Comparison of ENCODE assay signal across 8 cellular contexts in genomic region chr3:183634707-183635106, GRCh38. TPM values are rescaled to one million over a fixed set of nuclear protein-coding genes. Genes with fewer than 3 reads are reported as not detected.
DNase-seq lines count a peak whose midpoint lies in the region; ATAC-seq and TF ChIP-seq lines count a peak whose summit lies in the region.

No MANE protein-coding gene starts in this region.

- peaks cover 31% of the 10 kb centered on the region for H3K4me1 Mint-ChIP-seq in activated CD4-positive, alpha-beta T cell treated with anti-CD3 and anti-CD28 coated beads for 36 hours
- peaks cover 27% of the 10 kb centered on the region for H3K4me1 Mint-ChIP-seq in activated naive CD8-positive, alpha-beta T cell (ENCODE audit: low read depth)

- POLR2A ChIA-PET in activated CD4-positive, alpha-beta T cell treated with anti-CD3 and anti-CD28 coated beads for 36 hours (lab: Charles Lee): interaction anchor here (0.6 kb wide), 1 partner anchor 204 kb away, joined by 3 read pairs; no protein-coding TSS in a partner anchor

- TF ChIP-seq CTCF in liver (IDR thresholded peaks at IDR 0.05; ENCODE audit: low read depth, low read length, missing input control) (no peak), suprapubic skin (IDR thresholded peaks at IDR 0.05) (no peak)

- H3K4me3 Mint-ChIP-seq in activated CD4-positive, alpha-beta T cell treated with anti-CD3 and anti-CD28 coated beads for 36 hours: peak overlapping the region; percentile 87
- peak overlapping the region; percentile 92 for H3K4me3 Mint-ChIP-seq in activated naive CD8-positive, alpha-beta T cell

- no peaks in the 10 kb centered on the region for H3K9me3 Mint-ChIP-seq in activated CD4-positive, alpha-beta T cell treated with anti-CD3 and anti-CD28 coated beads for 36 hours (ENCODE audit: low read depth)
- no peaks in the 10 kb centered on the region for H3K9me3 Mint-ChIP-seq in activated naive CD8-positive, alpha-beta T cell (ENCODE audit: low read depth)

- no peak for TF ChIP-seq RAD21 in liver (IDR thresholded peaks at IDR 0.05)

- H3K27me3 Mint-ChIP-seq in activated CD4-positive, alpha-beta T cell treated with anti-CD3 and anti-CD28 coated beads for 36 hours: no peaks in the 10 kb centered on the region
- no peaks in the 10 kb centered on the region for H3K27me3 Mint-ChIP-seq in activated naive CD8-positive, alpha-beta T cell

- H3K4me3 ChIP-seq in liver (ENCODE audit: low read depth in 1 of 3, low read length in 3 of 3) (peak overlapping the region in 2 of 3 donors; percentile 78 to 99), suprapubic skin (peak overlapping the region; percentile 100)

- DNase-seq in activated CD4-positive, alpha-beta T cell treated with anti-CD3 and anti-CD28 coated beads for 36 hours: peak; percentile 15
- no peak for DNase-seq in activated CD4-positive, alpha-beta T cell treated with anti-CD3 and anti-CD28 coated beads, Interleukin-2, amount 50 U/mL, for 4 hours
- no peak for DNase-seq in suprapubic skin (ENCODE audit: low spot score in 2 of 2)

- H3K36me3 ChIP-seq in liver (ENCODE audit: control insufficient read depth in 4 of 4, insufficient read depth in 3 of 4, low read depth in 1 of 4, low read length in 3 of 4): no peaks in the 10 kb centered on the region
- no peaks in the 10 kb centered on the region for H3K36me3 ChIP-seq in suprapubic skin

- no peak for ATAC-seq in activated CD4-positive, alpha-beta T cell treated with anti-CD3 and anti-CD28 coated beads for 36 hours
- ATAC-seq in GM21723 (IDR thresholded peaks at IDR 0.05; ENCODE audit: unreplicated experiment) (no peak), HG03025 (IDR thresholded peaks at IDR 0.05; ENCODE audit: low FRiP score, unreplicated experiment) (no peak), GM21526 (IDR thresholded peaks at IDR 0.05; ENCODE audit: low FRiP score, unreplicated experiment) (no peak)

- H3K9ac ChIP-seq in liver (ENCODE audit: low read depth in 1 of 2, low read length in 2 of 2): peak overlapping the region in 1 of 2 donors; percentile 78

- CTCF ChIA-PET in activated CD4-positive, alpha-beta T cell treated with anti-CD3 and anti-CD28 coated beads for 36 hours (lab: Charles Lee): interaction anchor here (0.6 to 1.6 kb wide), 4 partner anchors 62 to 449 kb away, joined by 3 to 4 read pairs (median 4); partner anchors contain the start of gene YEATS2

- H3K4me1 ChIP-seq in liver (ENCODE audit: control insufficient read depth in 4 of 4, insufficient read depth in 4 of 4, low read length in 3 of 4) (peaks cover 1 to 22% (median 12%) of the 10 kb centered on the region in 4 donors), suprapubic skin (peaks cover 18% of the 10 kb centered on the region)

- no peaks in the 10 kb centered on the region for H3K36me3 Mint-ChIP-seq in activated CD4-positive, alpha-beta T cell treated with anti-CD3 and anti-CD28 coated beads for 36 hours (ENCODE audit: low read depth)
- no peaks in the 10 kb centered on the region for H3K36me3 Mint-ChIP-seq in activated naive CD8-positive, alpha-beta T cell

- 70% methylated on average over 16 of the region's 16 CpGs for WGBS in liver
- 80% methylated on average over 16 of the region's 16 CpGs for WGBS in suprapubic skin

- no peaks in the 10 kb centered on the region for H3K27me3 ChIP-seq in liver (ENCODE audit: control insufficient read depth in 4 of 4, insufficient read depth in 4 of 4, low read length in 3 of 4)
- no peaks in the 10 kb centered on the region for H3K27me3 ChIP-seq in suprapubic skin

- TF ChIP-seq POLR2A in suprapubic skin (IDR thresholded peaks at IDR 0.05): no peak

- no peak for TF ChIP-seq EP300 in suprapubic skin (IDR thresholded peaks at IDR 0.05)

- H3K27ac ChIP-seq in liver (ENCODE audit: low read depth in 1 of 2, low read length in 2 of 2): peak overlapping the region; percentile 99 to 100
- H3K27ac ChIP-seq in suprapubic skin: peak overlapping the region; percentile 100

- no peaks in the 10 kb centered on the region for H3K9me3 ChIP-seq in liver (ENCODE audit: control insufficient read depth in 4 of 4, low read length in 3 of 4)
- no peaks in the 10 kb centered on the region for H3K9me3 ChIP-seq in suprapubic skin

- H3K27ac Mint-ChIP-seq in activated CD4-positive, alpha-beta T cell treated with anti-CD3 and anti-CD28 coated beads for 36 hours: peak overlapping the region; percentile 92
- peak overlapping the region; percentile 72 for H3K27ac Mint-ChIP-seq in activated naive CD8-positive, alpha-beta T cell

- intact Hi-C loops in activated CD4-positive, alpha-beta T cell treated with anti-CD3 and anti-CD28 coated beads for 36 hours (cut with DNase I, micrococcal nuclease): loop anchor here in 1 of 2 experiments (1.0 to 5.0 kb wide), 6 partner anchors 165 to 842 kb away; partner anchors contain the start of genes ATP11B, CLCN2, EIF2B5 and POLR2H

TF ChIP-seq in liver, 16 proteins besides CTCF, POLR2A, EP300 and RAD21:
- no peak for TF ChIP-seq GABPA (IDR thresholded peaks at IDR 0.05 in 1 of 2, conservative IDR thresholded peaks at IDR 0.05 in 1 of 2)
- TF ChIP-seq EGR1 (IDR thresholded peaks at IDR 0.05; ENCODE audit: low read depth in 2 of 2): no peak
- TF ChIP-seq HNF4A (conservative IDR thresholded peaks at IDR 0.05): no peak
- no peak for TF ChIP-seq TAF1 (conservative IDR thresholded peaks at IDR 0.05)
- TF ChIP-seq YY1 (IDR thresholded peaks at IDR 0.05): no peak
- no peak for TF ChIP-seq NR2F2 (IDR thresholded peaks at IDR 0.05)
- TF ChIP-seq, protein P1, sequence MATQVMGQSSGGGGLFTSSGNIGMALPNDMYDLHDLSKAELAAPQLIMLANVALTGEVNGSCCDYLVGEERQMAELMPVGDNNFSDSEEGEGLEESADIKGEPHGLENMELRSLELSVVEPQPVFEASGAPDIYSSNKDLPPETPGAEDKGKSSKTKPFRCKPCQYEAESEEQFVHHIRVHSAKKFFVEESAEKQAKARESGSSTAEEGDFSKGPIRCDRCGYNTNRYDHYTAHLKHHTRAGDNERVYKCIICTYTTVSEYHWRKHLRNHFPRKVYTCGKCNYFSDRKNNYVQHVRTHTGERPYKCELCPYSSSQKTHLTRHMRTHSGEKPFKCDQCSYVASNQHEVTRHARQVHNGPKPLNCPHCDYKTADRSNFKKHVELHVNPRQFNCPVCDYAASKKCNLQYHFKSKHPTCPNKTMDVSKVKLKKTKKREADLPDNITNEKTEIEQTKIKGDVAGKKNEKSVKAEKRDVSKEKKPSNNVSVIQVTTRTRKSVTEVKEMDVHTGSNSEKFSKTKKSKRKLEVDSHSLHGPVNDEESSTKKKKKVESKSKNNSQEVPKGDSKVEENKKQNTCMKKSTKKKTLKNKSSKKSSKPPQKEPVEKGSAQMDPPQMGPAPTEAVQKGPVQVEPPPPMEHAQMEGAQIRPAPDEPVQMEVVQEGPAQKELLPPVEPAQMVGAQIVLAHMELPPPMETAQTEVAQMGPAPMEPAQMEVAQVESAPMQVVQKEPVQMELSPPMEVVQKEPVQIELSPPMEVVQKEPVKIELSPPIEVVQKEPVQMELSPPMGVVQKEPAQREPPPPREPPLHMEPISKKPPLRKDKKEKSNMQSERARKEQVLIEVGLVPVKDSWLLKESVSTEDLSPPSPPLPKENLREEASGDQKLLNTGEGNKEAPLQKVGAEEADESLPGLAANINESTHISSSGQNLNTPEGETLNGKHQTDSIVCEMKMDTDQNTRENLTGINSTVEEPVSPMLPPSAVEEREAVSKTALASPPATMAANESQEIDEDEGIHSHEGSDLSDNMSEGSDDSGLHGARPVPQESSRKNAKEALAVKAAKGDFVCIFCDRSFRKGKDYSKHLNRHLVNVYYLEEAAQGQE (IDR thresholded peaks at IDR 0.05): no peak
- no peak for TF ChIP-seq FOXA2 (IDR thresholded peaks at IDR 0.05)
- TF ChIP-seq FOXA1 (IDR thresholded peaks at IDR 0.05): no peak
TF ChIP-seq in liver: peak in this region for 0.

RNA-seq across cellular contexts. Expression of gene KLHL24, which starts 0.7 kb away (rescaled TPM):
- 10 to 100 TPM in 1 of 2 experiments, 1 to 10 TPM in 1; 9.6 to 15.8 TPM for total RNA-seq in activated CD4-positive, alpha-beta T cell treated with anti-CD3 and anti-CD28 coated beads for 36 hours
- total RNA-seq in liver (10 to 100 TPM; 20.6 to 81.8 TPM), suprapubic skin (100 to 1,000 TPM in 1 of 4 donors, 10 to 100 TPM in 3; 46.5 to 102 (median 58.8) TPM)
- polyA plus RNA-seq in liver: 10 to 100 TPM in 1 of 2 donors, 1 to 10 TPM in 1; 6.4 to 16.2 TPM
